Comparison of ENCODE assay signal across 13 cellular contexts in genomic region chr15:67096536-67097294, GRCh38. TPM values are rescaled to one million over a fixed set of nuclear protein-coding genes. Genes with fewer than 3 reads are reported as not detected.
DNase-seq lines count a peak whose midpoint lies in the region; ATAC-seq, FAIRE-seq and TF ChIP-seq lines count a peak whose summit lies in the region.
"Had no signal": no experiment of that assay in that cellular context is flagged by ENCODE, and none has a peak within 500 bp of the region (broad histone marks: within the 10 kb centered on the region; RNA-seq: fewer than 3 reads in every experiment).

No MANE protein-coding gene starts in this region.

- H3K36me3 Mint-ChIP-seq in activated B cell treated with CpG ODN at 0.5 μM for 24 hours (ENCODE audit: low read depth), result peaks cover 41% of the 10 kb centered on the region

- FAIRE-seq in keratinocyte (lab: Jason Lieb, UNC) (peak; percentile 9), small intestine (lab: Jason Lieb, UNC) (no peak)
- FAIRE-seq: endometrium, urothelium cell line had no signal

- RAD21 ChIA-PET in HCT116 (lab: Charles Lee; ENCODE audit: low non-redundant PET in 1 of 2, low total read pairs in 2 of 2, uncharacterized antibody in 2 of 2, unreplicated experiment in 2 of 2), result no interaction called here

- H3K4me3 ChIP-seq in BLaER1 treated with 17β-estradiol and CSF1 and Interleukin-3, amounts not matched to agents 10 nM and 100 nM, result no peak overlapping the region
- H3K4me3 ChIP-seq in HCT116 (replicated peaks in 1 of 2; ENCODE audit: low read depth in 1 of 2, low read length in 2 of 2) (no peak overlapping the region), keratinocyte (ENCODE audit: control insufficient read depth in 2 of 3, extremely low read depth in 1 of 3, insufficient read depth in 2 of 3, low read depth in 1 of 3, low read length in 3 of 3) (no peak overlapping the region), small intestine (ENCODE audit: low read depth in 1 of 2, low read length in 2 of 2) (no peak overlapping the region)
- H3K4me3 ChIP-seq: sigmoid colon had no signal

- peak overlapping the region; percentile 83 to 97 (median 91) for H3K4me2 ChIP-seq in BLaER1 treated with 17β-estradiol and CSF1 and Interleukin-3, amounts not matched to agents 10 nM and 100 nM
- H3K4me2 ChIP-seq in HCT116 (ENCODE audit: low read length) (peak overlapping the region; percentile 48), keratinocyte (ENCODE audit: control insufficient read depth, extremely low read depth, insufficient read depth, low read depth, low read length) (peak overlapping the region; percentile 53)

- H3K79me2 ChIP-seq in HCT116 (ENCODE audit: insufficient read depth, low read length) (peaks cover 98% of the 10 kb centered on the region), keratinocyte (ENCODE audit: control insufficient read depth, insufficient read depth, low read length) (peaks cover 88% of the 10 kb centered on the region)

- DNase-seq in HCT116 (ENCODE audit: low read depth, low spot score) (no peak), activated B cell treated with CpG ODN at 0.5 μM for 24 hours (no peak), keratinocyte (ENCODE audit: low read depth, low spot score) (no peak), small intestine (no peak), ureter (ENCODE audit: low spot score) (no peak), NCI-H2029 (lab: John Stamatoyannopoulos, UW) (no peak), SHP77 treated with DMSO at 0.1 percent for 48 hours (lab: John Stamatoyannopoulos, UW) (no peak)
- DNase-seq: NCI-H1092, NCI-H510A, sigmoid colon had no signal

- dilution Hi-C loops in keratinocyte (cut with MboI; ENCODE audit: extremely low pct_ligation_motif_present, low sequenced_read_pairs), result no loop called here

- peak overlapping the region; percentile 89 for H3K27ac Mint-ChIP-seq in activated B cell treated with CpG ODN at 0.5 μM for 24 hours

- H3K27me3 ChIP-seq in BLaER1 treated with 17β-estradiol and CSF1 and Interleukin-3, amounts not matched to agents 10 nM and 100 nM, result no peaks in the 10 kb centered on the region
- H3K27me3 ChIP-seq in HCT116 (ENCODE audit: insufficient read depth, low read length) (no peaks in the 10 kb centered on the region), keratinocyte (ENCODE audit: control insufficient read depth, extremely low read depth, insufficient read depth, low read length) (no peaks in the 10 kb centered on the region), small intestine (ENCODE audit: control insufficient read depth in 2 of 2, insufficient read depth in 2 of 2, low read length in 2 of 2) (no peaks in the 10 kb centered on the region)
- H3K27me3 ChIP-seq: sigmoid colon had no signal

- peaks cover 86% of the 10 kb centered on the region for H3K4me1 Mint-ChIP-seq in activated B cell treated with CpG ODN at 0.5 μM for 24 hours

- no peaks in the 10 kb centered on the region for H3K9me2 ChIP-seq in HCT116 (ENCODE audit: insufficient read depth)

- H3K36me3 ChIP-seq in BLaER1 treated with 17β-estradiol and CSF1 and Interleukin-3, amounts not matched to agents 10 nM and 100 nM, result peaks cover 31 to 84% (median 67%) of the 10 kb centered on the region in 11 experiments; a peak in 21 of 22 replicates
- H3K36me3 ChIP-seq in HCT116 (ENCODE audit: control insufficient read depth in 1 of 2, insufficient read depth in 2 of 2, low read length in 2 of 2), result peaks cover 0 to 29% of the 10 kb centered on the region in 2 experiments; a peak in 1 of 4 replicates
- peaks cover 4 to 13% of the 10 kb centered on the region in 2 experiments for H3K36me3 ChIP-seq in keratinocyte (ENCODE audit: control insufficient read depth in 2 of 2, extremely low read depth in 1 of 2, insufficient read depth in 2 of 2, low read length in 2 of 2)
- peaks cover 0 to 3% of the 10 kb centered on the region in 2 donors for H3K36me3 ChIP-seq in small intestine (ENCODE audit: control insufficient read depth in 2 of 2, insufficient read depth in 2 of 2, low read length in 2 of 2)

- no peaks in the 10 kb centered on the region for H3K9me3 ChIP-seq in BLaER1 treated with 17β-estradiol and CSF1 and Interleukin-3, amounts not matched to agents 10 nM and 100 nM (replicated peaks in 1 of 11)
- H3K9me3 ChIP-seq in HCT116 (ENCODE audit: control insufficient read depth in 1 of 2, insufficient read depth in 1 of 2, low read depth in 1 of 2, low read length in 2 of 2) (no peaks in the 10 kb centered on the region), keratinocyte (ENCODE audit: control insufficient read depth, low read depth, low read length) (no peaks in the 10 kb centered on the region), small intestine (ENCODE audit: control insufficient read depth, low read depth) (no peaks in the 10 kb centered on the region)
- H3K9me3 ChIP-seq: sigmoid colon had no signal

- CTCF ChIA-PET in HCT116 (lab: Charles Lee), result interaction anchor here (0.6 kb wide), 1 partner anchor 10 kb away, joined by 3 read pairs; no protein-coding TSS in a partner anchor
- CTCF ChIA-PET in activated B cell treated with CpG ODN at 0.5 μM for 24 hours (lab: Charles Lee), result interaction anchor here (7.9 kb wide), 1 partner anchor 13 kb away, joined by 70 read pairs; no protein-coding TSS in a partner anchor

- no peak overlapping the region for H2AFZ ChIP-seq in HCT116 (ENCODE audit: low read depth, low read length, poor library complexity, severe bottlenecking)
- no peak overlapping the region for H2AFZ ChIP-seq in keratinocyte (ENCODE audit: control insufficient read depth, low read length)

- WGBS in small intestine, 3 donors, result 63 to 92% (median 89%) methylated on average over 2 of the region's 2 CpGs

- no peaks in the 10 kb centered on the region for H3K27me3 Mint-ChIP-seq in activated B cell treated with CpG ODN at 0.5 μM for 24 hours

- no peak for TF ChIP-seq RAD21 in HCT116 (IDR thresholded peaks at IDR 0.05; ENCODE audit: low read depth)

- BruUV-seq in HCT116 (replicated peaks; lab: Mats Ljungman, UMichigan), result no TSS peak

- peak overlapping the region in 3 of 11 experiments; percentile 49 to 52 (median 51); a peak in 2 of 22 replicates for H3K9ac ChIP-seq in BLaER1 treated with 17β-estradiol and CSF1 and Interleukin-3, amounts not matched to agents 10 nM and 100 nM
- peak overlapping the region; percentile 11 for H3K9ac ChIP-seq in HCT116 (ENCODE audit: low read length)
- no peak overlapping the region for H3K9ac ChIP-seq in keratinocyte (ENCODE audit: control insufficient read depth, extremely low read depth, insufficient read depth, low read length)

- H3K4me3 Mint-ChIP-seq in activated B cell treated with CpG ODN at 0.5 μM for 24 hours, result peak overlapping the region; percentile 4

- TF ChIP-seq CTCF in HCT116 (IDR thresholded peaks at IDR 0.05 in 2 of 3, conservative IDR thresholded peaks at IDR 0.05 in 1 of 3; ENCODE audit: borderline replicate concordance in 1 of 3, insufficient read depth in 1 of 3, low read depth in 2 of 3, low read length in 2 of 3) (no peak), activated B cell treated with CpG ODN at 0.5 μM for 24 hours (IDR thresholded peaks at IDR 0.05) (no peak), keratinocyte (optimal IDR thresholded peaks at IDR 0.05 in 1 of 3, IDR thresholded peaks at IDR 0.05 in 1 of 3, conservative IDR thresholded peaks at IDR 0.05 in 1 of 3; ENCODE audit: extremely low read depth in 1 of 3, insufficient read depth in 2 of 3, low read length in 3 of 3) (no peak)

- no peak for TF ChIP-seq POLR2A in HCT116 (IDR thresholded peaks at IDR 0.05; ENCODE audit: borderline replicate concordance, extremely low read depth, insufficient read depth, insufficient read length)

- peak; percentile 66 for ATAC-seq in HCT116
- no peak for ATAC-seq in activated B cell treated with CpG ODN at 0.5 μM for 24 hours (ENCODE audit: low read depth)

- no peaks in the 10 kb centered on the region for H3K9me1 ChIP-seq in keratinocyte (ENCODE audit: control insufficient read depth, extremely low read depth, insufficient read depth, low read length)

- H3K4me1 ChIP-seq in BLaER1 treated with 17β-estradiol and CSF1 and Interleukin-3, amounts not matched to agents 10 nM and 100 nM, result peaks cover 98 to 100% (median 99%) of the 10 kb centered on the region in 10 experiments
- H3K4me1 ChIP-seq in HCT116 (ENCODE audit: control insufficient read depth in 1 of 2, insufficient read depth in 2 of 2, low read length in 2 of 2) (peaks cover 53 to 83% of the 10 kb centered on the region in 2 experiments), keratinocyte (ENCODE audit: control insufficient read depth, extremely low read depth, insufficient read depth, low read length) (peaks cover 79% of the 10 kb centered on the region), small intestine (ENCODE audit: control insufficient read depth in 2 of 2, insufficient read depth in 1 of 2, low read depth in 1 of 2, low read length in 1 of 2) (peaks cover 5 to 10% of the 10 kb centered on the region in 2 donors)

- no peaks in the 10 kb centered on the region for H3K9me3 Mint-ChIP-seq in activated B cell treated with CpG ODN at 0.5 μM for 24 hours

- peaks cover 89 to 100% (median 97%) of the 10 kb centered on the region in 11 experiments for H4K20me1 ChIP-seq in BLaER1 treated with 17β-estradiol and CSF1 and Interleukin-3, amounts not matched to agents 10 nM and 100 nM
- H4K20me1 ChIP-seq in HCT116 (ENCODE audit: insufficient read depth), result peaks cover 7% of the 10 kb centered on the region; the same call in 1 of the 2 replicates
- no peaks in the 10 kb centered on the region for H4K20me1 ChIP-seq in keratinocyte (ENCODE audit: control insufficient read depth, extremely low read depth, insufficient read depth, low read length)

- intact Hi-C loops in HCT116 (cut with micrococcal nuclease), result no loop called here
- intact Hi-C loops in activated B cell treated with CpG ODN at 0.5 μM for 24 hours (cut with micrococcal nuclease), result no loop called here

- H3K27ac ChIP-seq in BLaER1 treated with 17β-estradiol and CSF1 and Interleukin-3, amounts not matched to agents 10 nM and 100 nM, result peak overlapping the region in 6 of 11 experiments; percentile 37 to 77 (median 60); a peak in 11 of 22 replicates
- H3K27ac ChIP-seq in HCT116 (ENCODE audit: low read depth, low read length) (no peak overlapping the region; the same call in 1 of the 2 replicates), keratinocyte (ENCODE audit: control insufficient read depth, insufficient read depth, low read length) (peak overlapping the region; percentile 91), small intestine (ENCODE audit: low read depth in 1 of 2, low read length in 1 of 2) (no peak overlapping the region)

- POLR2A ChIA-PET in HCT116 (lab: Charles Lee) (no interaction called here), activated B cell treated with CpG ODN at 0.5 μM for 24 hours (lab: Charles Lee) (interaction anchor here (0.7 to 36.9 kb wide), 6 partner anchors 14 to 150 kb away, joined by 3 to 1703 read pairs (median 45); partner anchors contain the start of gene SMAD3)

RNA-seq across cellular contexts. Expression of gene SMAD3, which starts 31.3 kb away (rescaled TPM):
- total RNA-seq in HCT116 (2021; ENCODE audit: unreplicated experiment), result 89.2 TPM
- 54.4 and 57.6 TPM in 2 replicates for polyA plus RNA-seq in HCT116 (2012)
- total RNA-seq in activated B cell treated with CpG ODN at 0.5 μM for 24 hours, result 85.9 and 118 TPM in 2 replicates
- 30.6 to 52.9 TPM (median 33.7 TPM) in 3 replicates for polyA plus RNA-seq in keratinocyte
- polyA plus RNA-seq in keratinocyte (2011; ENCODE audit: low read depth), result 8.1 TPM
- 23.9 and 26.7 TPM in 2 replicates for polyA plus RNA-seq in keratinocyte (2011; cell fraction: cytosol; rRNA removed)
- 74.9 and 76.8 TPM in 2 replicates for polyA plus RNA-seq in keratinocyte (2011; cell fraction: nucleus; rRNA removed)
- 26.5 and 44.9 TPM in 2 replicates for polyA plus RNA-seq in keratinocyte (2012; ENCODE audit: low replicate concordance)
- polyA minus RNA-seq in keratinocyte, result 45.4 to 160 TPM (median 47.7 TPM) in 3 replicates
- 23.8 TPM for polyA minus RNA-seq in keratinocyte (2011; cell fraction: cytosol; rRNA and poly(A)+ RNA removed)
- 30.5 and 55.1 TPM in 2 replicates for polyA minus RNA-seq in keratinocyte (2011; cell fraction: nucleus; rRNA and poly(A)+ RNA removed)
- polyA plus RNA-seq in small intestine, result 10 to 100 TPM; 11.6 to 17.0 (median 12.1) TPM
- 124 TPM for total RNA-seq in ureter

Comparison
In these comparisons a context has a peak if more than half of its experiments do, and no peak if none do; other contexts are left out.
1. H3K27ac ChIP-seq: peak in BLaER1 treated with 17β-estradiol and CSF1 and Interleukin-3, amounts not matched to agents 10 nM and 100 nM (6 of 11) and keratinocyte (single experiment); none in HCT116 (single experiment) and small intestine (0 of 2).
2. Peak in every context shown above with its lines, with median percentiles within 50 percentile points of each other: H3K4me2 ChIP-seq.